ENCODE assay signal across 33 cellular contexts in genomic region chr20:7610681-7611080, GRCh38.
"Had no signal": no experiment of that assay in that cellular context is flagged by ENCODE, and none has a peak within 500 bp of the region (broad histone marks: within the 10 kb centered on the region; RNA-seq: fewer than 3 reads in every experiment).

No MANE protein-coding gene starts in this region.

- ATAC-seq: activated CD8-positive, alpha-beta T cell treated with anti-CD3 and anti-CD28 coated beads for 36 hours; activated naive CD4-positive, alpha-beta T cell treated with anti-CD3 and anti-CD28 coated beads, Interleukin-2, amount 50 U/mL, for 72 hours; activated T-cell treated with anti-CD3 and anti-CD28 coated beads, Interleukin-2, amount 50 U/mL, for 4 hours; body of pancreas had no signal

- H3K9me3 ChIP-seq: body of pancreas, breast epithelium had no signal

- H3K27ac ChIP-seq: adrenal gland, body of pancreas, brain microvascular endothelial cell, breast epithelium, cardiac muscle cell, VCaP had no signal

- H3K4me3 ChIP-seq: adrenal gland, body of pancreas, breast epithelium, cardiac muscle cell had no signal

- H3K4me1 ChIP-seq: adrenal gland, body of pancreas, breast epithelium had no signal

- H3K36me3 ChIP-seq: adrenal gland, brain microvascular endothelial cell, breast epithelium, cardiac muscle cell had no signal

- DNase-seq: activated B cell treated with CpG ODN at 0.5 μM for 24 hours; activated CD4-positive, alpha-beta memory T cell treated with anti-CD3 and anti-CD28 coated beads for 36 hours; activated CD4-positive, alpha-beta T cell treated with anti-CD3 and anti-CD28 coated beads for 4 hours; activated CD4-positive, alpha-beta T cell treated with anti-CD3 and anti-CD28 coated beads, Interleukin-2, amount 10 ng/mL, durations not matched to agents 24 days and 14 days; activated CD4-positive, alpha-beta T cell treated with anti-CD3 and anti-CD28 coated beads, Interleukin-2, amount 50 U/mL, for 1 hour; activated CD4-positive, alpha-beta T cell treated with anti-CD3 and anti-CD28 coated beads, Interleukin-2, amount 50 U/mL, for 4 hours; activated CD4-positive, CD25-positive, alpha-beta regulatory T cell treated with anti-CD3 and anti-CD28 coated beads, Interleukin-2, amount 50 U/mL, for 72 hours; activated CD8-positive, alpha-beta memory T cell treated with anti-CD3 and anti-CD28 coated beads, Interleukin-2, amount 50 U/mL, for 4 hours; activated CD8-positive, alpha-beta T cell treated with anti-CD3 and anti-CD28 coated beads for 36 hours; activated effector memory CD4-positive, alpha-beta T cell treated with anti-CD3 and anti-CD28 coated beads, Interleukin-2, amount 50 U/mL, for 16 hours; activated gamma-delta T cell treated with Interleukin-2 at 50 U/mL for 16 hours; activated naive CD4-positive, alpha-beta T cell; activated naive CD4-positive, alpha-beta T cell treated with anti-CD3 and anti-CD28 coated beads for 36 hours; activated naive CD4-positive, alpha-beta T cell treated with anti-CD3 and anti-CD28 coated beads, Interleukin-2, amount 50 U/mL, for 16 hours; activated naive CD8-positive, alpha-beta T cell treated with anti-CD3 and anti-CD28 coated beads for 36 hours; activated T-cell treated with anti-CD3 and anti-CD28 coated beads for 4 hours; activated T-cell treated with anti-CD3 and anti-CD28 coated beads, Interleukin-2, amount 50 U/mL, for 1 hour; activated T-cell treated with anti-CD3 and anti-CD28 coated beads, Interleukin-2, amount 50 U/mL, for 4 hours; adrenal gland; amniotic stem cell; aorta; body of pancreas; brain microvascular endothelial cell; caudate nucleus; cerebellar nuclear complex; T-helper 2 cell; T-helper 9 cell had no signal

- H3K27me3 ChIP-seq: adrenal gland, body of pancreas, brain microvascular endothelial cell, breast epithelium, cardiac muscle cell had no signal

- FAIRE-seq: astrocyte, TTC549 had no signal
